ENCODE assay signal across 1 cellular context in the genomic region with DNA sequence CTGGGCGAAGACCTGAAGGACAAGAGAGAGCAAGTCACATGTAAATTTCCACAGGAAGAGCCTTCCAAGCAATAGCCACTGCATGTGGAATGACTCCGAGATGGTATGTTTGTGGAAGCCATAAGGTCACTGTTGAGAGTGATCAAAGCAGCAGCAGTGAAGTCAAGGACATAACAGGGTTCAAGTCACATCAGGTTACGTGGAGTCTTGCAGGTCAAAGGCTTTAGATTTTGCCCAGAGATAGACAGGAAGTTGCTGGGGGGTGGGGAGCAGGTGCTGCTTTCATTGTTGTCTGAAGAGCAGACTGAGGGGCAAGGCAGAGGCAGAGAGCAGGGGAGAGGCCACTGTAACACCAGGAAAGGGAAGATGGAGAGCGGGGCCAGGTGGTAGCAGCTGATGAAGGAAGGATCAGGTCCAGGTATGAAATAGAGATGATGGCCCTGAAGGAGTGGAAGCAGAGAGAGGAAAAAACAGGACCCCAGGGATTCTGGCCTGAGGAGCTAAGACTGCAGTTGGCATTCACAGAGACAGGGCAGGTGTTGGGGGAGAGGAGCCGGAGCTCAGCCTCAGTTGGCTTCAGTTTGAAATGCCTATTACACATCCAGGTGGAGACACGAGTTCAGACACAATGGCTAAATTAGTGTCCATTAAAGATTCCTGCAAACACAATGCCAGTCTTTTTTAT.
TF ChIP-seq lines count a peak whose summit lies in the region.

No MANE protein-coding gene starts in this region.

TF ChIP-seq in HepG2, 621 proteins besides CTCF, POLR2A, EP300 and RAD21 (continued from another document and continues in another):
- TF ChIP-seq MXI1 (IDR thresholded peaks at IDR 0.05; ENCODE audit: borderline replicate concordance, low read depth, low read length) (no peak), CBX1 (IDR thresholded peaks at IDR 0.05; ENCODE audit: low read depth) (no peak), CHCHD3 (CRISPR knock-in tag; IDR thresholded peaks at IDR 0.05) (no peak), ELF3 (CRISPR knock-in tag; IDR thresholded peaks at IDR 0.05) (peak; percentile 95), KAT8 (CRISPR knock-in tag; IDR thresholded peaks at IDR 0.05) (0 out of 2 replicates have a peak, but pooled peaks have one; percentile 69), ARHGAP35 (CRISPR knock-in tag; IDR thresholded peaks at IDR 0.05; ENCODE audit: borderline replicate concordance) (no peak), E2F1 (CRISPR knock-in tag; IDR thresholded peaks at IDR 0.05) (no peak), BHLHE40 (IDR thresholded peaks at IDR 0.05; ENCODE audit: low read length) (0 out of 2 replicates have a peak, but pooled peaks have one; percentile 16), PPARG (CRISPR knock-in tag; conservative IDR thresholded peaks at IDR 0.05) (peak; percentile 97), ZNF24 (IDR thresholded peaks at IDR 0.05) (peak; percentile 61; the same call in 1 of the 2 replicates), MXD1 (CRISPR knock-in tag; IDR thresholded peaks at IDR 0.05) (0 out of 2 replicates have a peak, but pooled peaks have one; percentile 32), ZNF724P (CRISPR knock-in tag; IDR thresholded peaks at IDR 0.05; ENCODE audit: borderline replicate concordance) (no peak), CEBPB (IDR thresholded peaks at IDR 0.05; ENCODE audit: borderline replicate concordance, low read depth, low read length) (no peak), ZNF264 (CRISPR knock-in tag; IDR thresholded peaks at IDR 0.05) (peak; percentile 69), SSRP1 (CRISPR knock-in tag; IDR thresholded peaks at IDR 0.05) (no peak; the same call in 1 of the 2 replicates), ZKSCAN8 (CRISPR knock-in tag; IDR thresholded peaks at IDR 0.05; ENCODE audit: borderline replicate concordance) (peak; percentile 87; the same call in 1 of the 2 replicates), GTF2F1 (IDR thresholded peaks at IDR 0.05; ENCODE audit: low read length) (no peak), ZNF704 (CRISPR knock-in tag; IDR thresholded peaks at IDR 0.05; ENCODE audit: borderline replicate concordance) (no peak), CREM (IDR thresholded peaks at IDR 0.05) (peak; percentile 89), CREM (CRISPR knock-in tag; IDR thresholded peaks at IDR 0.05) (no peak), ZNF143 (CRISPR knock-in tag; IDR thresholded peaks at IDR 0.05) (no peak; the same call in 1 of the 2 replicates), ZNF577 (CRISPR knock-in tag; IDR thresholded peaks at IDR 0.05; ENCODE audit: borderline replicate concordance, low read depth) (no peak), TEAD3 (CRISPR knock-in tag; optimal IDR thresholded peaks at IDR 0.05; ENCODE audit: borderline replicate concordance) (peak; percentile 95), ZNF644 (CRISPR knock-in tag; IDR thresholded peaks at IDR 0.05; ENCODE audit: low read depth) (peak; percentile 93), TMF1 (CRISPR knock-in tag; IDR thresholded peaks at IDR 0.05; ENCODE audit: low read depth) (no peak), HIVEP1 (CRISPR knock-in tag; IDR thresholded peaks at IDR 0.05) (0 out of 2 replicates have a peak, but pooled peaks have one; percentile 38), ONECUT2 (CRISPR knock-in tag; IDR thresholded peaks at IDR 0.05) (0 out of 2 replicates have a peak, but pooled peaks have one; percentile 36), ZNF777 (CRISPR knock-in tag; IDR thresholded peaks at IDR 0.05) (no peak), ZUFSP (CRISPR knock-in tag; IDR thresholded peaks at IDR 0.05; ENCODE audit: borderline replicate concordance) (no peak), ZNF354B (CRISPR knock-in tag; IDR thresholded peaks at IDR 0.05) (no peak), ZNF776 (CRISPR knock-in tag; IDR thresholded peaks at IDR 0.05) (no peak), TGIF2 (CRISPR knock-in tag; IDR thresholded peaks at IDR 0.05) (0 out of 2 replicates have a peak, but pooled peaks have one; percentile 31), ZNF124 (CRISPR knock-in tag; IDR thresholded peaks at IDR 0.05) (no peak), PTBP1 (IDR thresholded peaks at IDR 0.05; ENCODE audit: low read depth, low read length, poor library complexity, severe bottlenecking) (no peak), SAP130 (CRISPR knock-in tag; IDR thresholded peaks at IDR 0.05; ENCODE audit: low read depth) (peak; percentile 89), TFDP1 (CRISPR knock-in tag; IDR thresholded peaks at IDR 0.05; ENCODE audit: borderline replicate concordance) (0 out of 2 replicates have a peak, but pooled peaks have one; percentile 14), GATA4 (IDR thresholded peaks at IDR 0.05; ENCODE audit: borderline replicate concordance, low read depth) (peak; percentile 92; the same call in 1 of the 2 replicates)
- TF ChIP-seq, protein P1, sequence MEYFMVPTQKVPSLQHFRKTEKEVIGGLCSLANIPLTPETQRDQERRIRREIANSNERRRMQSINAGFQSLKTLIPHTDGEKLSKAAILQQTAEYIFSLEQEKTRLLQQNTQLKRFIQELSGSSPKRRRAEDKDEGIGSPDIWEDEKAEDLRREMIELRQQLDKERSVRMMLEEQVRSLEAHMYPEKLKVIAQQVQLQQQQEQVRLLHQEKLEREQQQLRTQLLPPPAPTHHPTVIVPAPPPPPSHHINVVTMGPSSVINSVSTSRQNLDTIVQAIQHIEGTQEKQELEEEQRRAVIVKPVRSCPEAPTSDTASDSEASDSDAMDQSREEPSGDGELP (IDR thresholded peaks at IDR 0.05; ENCODE audit: borderline replicate concordance, low read depth): peak; percentile 81; the same call in 1 of the 2 replicates
- TF ChIP-seq, protein P2, sequence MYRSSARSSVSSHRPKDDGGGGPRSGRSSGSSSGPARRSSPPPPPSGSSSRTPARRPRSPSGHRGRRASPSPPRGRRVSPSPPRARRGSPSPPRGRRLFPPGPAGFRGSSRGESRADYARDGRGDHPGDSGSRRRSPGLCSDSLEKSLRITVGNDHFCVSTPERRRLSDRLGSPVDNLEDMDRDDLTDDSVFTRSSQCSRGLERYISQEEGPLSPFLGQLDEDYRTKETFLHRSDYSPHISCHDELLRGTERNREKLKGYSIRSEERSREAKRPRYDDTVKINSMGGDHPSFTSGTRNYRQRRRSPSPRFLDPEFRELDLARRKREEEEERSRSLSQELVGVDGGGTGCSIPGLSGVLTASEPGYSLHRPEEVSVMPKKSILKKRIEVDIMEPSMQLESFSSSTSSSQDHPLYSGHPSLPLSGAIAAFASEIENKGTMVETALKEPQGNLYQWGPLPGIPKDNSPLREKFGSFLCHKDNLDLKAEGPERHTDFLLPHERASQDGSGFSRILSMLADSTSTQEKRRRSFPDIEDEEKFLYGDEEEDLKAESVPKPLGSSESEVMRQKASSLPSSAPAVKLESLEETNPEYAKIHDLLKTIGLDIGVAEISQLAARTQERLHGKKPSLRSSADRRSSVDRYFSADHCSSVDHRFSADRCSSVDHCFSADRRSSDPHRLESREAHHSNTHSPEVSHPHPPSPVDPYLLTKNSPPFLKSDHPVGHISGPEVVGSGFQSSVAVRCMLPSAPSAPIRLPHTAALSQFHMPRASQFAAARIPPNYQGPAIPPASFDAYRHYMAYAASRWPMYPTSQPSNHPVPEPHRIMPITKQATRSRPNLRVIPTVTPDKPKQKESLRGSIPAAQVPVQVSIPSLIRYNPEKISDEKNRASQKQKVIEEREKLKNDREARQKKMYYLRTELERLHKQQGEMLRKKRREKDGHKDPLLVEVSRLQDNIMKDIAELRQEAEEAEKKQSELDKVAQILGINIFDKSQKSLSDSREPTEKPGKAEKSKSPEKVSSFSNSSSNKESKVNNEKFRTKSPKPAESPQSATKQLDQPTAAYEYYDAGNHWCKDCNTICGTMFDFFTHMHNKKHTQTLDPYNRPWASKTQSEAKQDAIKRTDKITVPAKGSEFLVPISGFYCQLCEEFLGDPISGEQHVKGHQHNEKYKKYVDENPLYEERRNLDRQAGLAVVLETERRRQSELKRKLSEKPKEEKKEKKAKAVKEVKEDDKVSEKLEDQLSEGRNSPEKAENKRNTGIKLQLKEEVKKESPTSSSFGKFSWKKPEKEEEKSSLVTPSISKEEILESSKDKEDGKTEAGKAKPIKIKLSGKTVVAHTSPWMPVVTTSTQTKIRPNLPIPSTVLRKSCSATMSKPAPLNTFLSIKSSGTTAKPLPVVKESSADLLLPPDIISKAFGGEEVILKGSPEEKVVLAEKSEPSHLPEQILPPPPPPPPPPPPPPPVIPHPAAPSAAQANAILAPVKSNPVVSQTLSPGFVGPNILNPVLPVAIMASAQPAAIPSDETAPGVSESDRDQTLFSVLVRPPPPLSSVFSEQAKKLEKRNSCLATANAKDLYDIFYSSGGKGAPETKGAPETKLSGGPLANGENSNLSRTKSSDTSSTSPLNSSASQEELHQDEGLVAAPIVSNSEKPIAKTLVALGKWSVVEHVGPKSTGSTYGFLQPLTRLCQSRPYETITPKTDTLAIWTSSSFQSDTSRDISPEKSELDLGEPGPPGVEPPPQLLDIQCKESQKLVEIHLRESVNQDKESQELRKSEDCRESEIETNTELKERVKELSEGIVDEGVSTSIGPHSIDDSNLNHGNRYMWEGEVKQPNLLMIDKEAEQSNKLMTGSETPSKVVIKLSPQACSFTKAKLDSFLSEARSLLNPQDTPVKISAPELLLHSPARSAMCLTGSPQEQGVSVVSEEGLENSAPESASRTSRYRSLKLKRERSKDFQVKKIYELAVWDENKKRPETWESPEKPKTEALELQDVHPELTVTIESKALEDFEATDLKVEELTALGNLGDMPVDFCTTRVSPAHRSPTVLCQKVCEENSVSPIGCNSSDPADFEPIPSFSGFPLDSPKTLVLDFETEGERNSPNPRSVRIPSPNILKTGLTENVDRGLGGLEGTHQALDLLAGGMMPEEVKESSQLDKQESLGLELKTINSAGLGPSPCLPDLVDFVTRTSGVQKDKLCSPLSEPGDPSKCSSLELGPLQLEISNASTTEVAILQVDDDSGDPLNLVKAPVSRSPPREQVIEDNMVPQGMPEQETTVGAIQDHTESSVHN (CRISPR knock-in tag; IDR thresholded peaks at IDR 0.05): peak; percentile 89; the same call in 1 of the 2 replicates
- TF ChIP-seq, protein P3, sequence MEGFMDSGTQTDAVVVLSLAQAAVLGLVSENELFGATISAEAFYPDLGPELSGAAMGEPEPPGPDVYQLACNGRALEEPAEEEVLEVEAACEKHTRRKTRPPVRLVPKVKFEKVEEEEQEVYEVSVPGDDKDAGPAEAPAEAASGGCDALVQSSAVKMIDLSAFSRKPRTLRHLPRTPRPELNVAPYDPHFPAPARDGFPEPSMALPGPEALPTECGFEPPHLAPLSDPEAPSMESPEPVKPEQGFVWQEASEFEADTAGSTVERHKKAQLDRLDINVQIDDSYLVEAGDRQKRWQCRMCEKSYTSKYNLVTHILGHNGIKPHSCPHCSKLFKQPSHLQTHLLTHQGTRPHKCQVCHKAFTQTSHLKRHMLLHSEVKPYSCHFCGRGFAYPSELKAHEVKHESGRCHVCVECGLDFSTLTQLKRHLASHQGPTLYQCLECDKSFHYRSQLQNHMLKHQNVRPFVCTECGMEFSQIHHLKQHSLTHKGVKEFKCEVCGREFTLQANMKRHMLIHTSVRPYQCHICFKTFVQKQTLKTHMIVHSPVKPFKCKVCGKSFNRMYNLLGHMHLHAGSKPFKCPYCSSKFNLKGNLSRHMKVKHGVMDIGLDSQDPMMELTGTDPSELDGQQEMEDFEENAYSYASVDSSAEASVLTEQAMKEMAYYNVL (CRISPR knock-in tag; IDR thresholded peaks at IDR 0.05; ENCODE audit: borderline replicate concordance): peak; percentile 92
- TF ChIP-seq, protein P4, sequence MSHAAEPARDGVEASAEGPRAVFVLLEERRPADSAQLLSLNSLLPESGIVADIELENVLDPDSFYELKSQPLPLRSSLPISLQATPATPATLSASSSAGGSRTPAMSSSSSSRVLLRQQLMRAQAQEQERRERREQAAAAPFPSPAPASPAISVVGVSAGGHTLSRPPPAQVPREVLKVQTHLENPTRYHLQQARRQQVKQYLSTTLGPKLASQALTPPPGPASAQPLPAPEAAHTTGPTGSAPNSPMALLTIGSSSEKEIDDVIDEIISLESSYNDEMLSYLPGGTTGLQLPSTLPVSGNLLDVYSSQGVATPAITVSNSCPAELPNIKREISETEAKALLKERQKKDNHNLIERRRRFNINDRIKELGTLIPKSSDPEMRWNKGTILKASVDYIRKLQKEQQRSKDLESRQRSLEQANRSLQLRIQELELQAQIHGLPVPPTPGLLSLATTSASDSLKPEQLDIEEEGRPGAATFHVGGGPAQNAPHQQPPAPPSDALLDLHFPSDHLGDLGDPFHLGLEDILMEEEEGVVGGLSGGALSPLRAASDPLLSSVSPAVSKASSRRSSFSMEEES (CRISPR knock-in tag; IDR thresholded peaks at IDR 0.05): peak; percentile 91
